ENCODE assay signal across 36 cellular contexts in genomic region chr13:20287976-20288375, GRCh38. TPM values are rescaled to one million over a fixed set of nuclear protein-coding genes. Genes with fewer than 3 reads are reported as not detected.
"Had no signal": no experiment of that assay in that cellular context is flagged by ENCODE, and none has a peak within 500 bp of the region (broad histone marks: within the 10 kb centered on the region; RNA-seq: fewer than 3 reads in every experiment).

No MANE protein-coding gene starts in this region.

- H3K27ac ChIP-seq: KMS-11 had no signal

- H3K4me3 ChIP-seq: MG63 had no signal

- DNase-seq: Karpas-422, Kasumi-1, KG1, MG63, MM.1S, MV-4-11, NCI-H1048, NCI-H1092, NCI-H1092 treated with DMSO at 0.1 percent for 48 hours, NCI-H1105, NCI-H1105 treated with DMSO at 0.1 percent for 48 hours, NCI-H1417 treated with DMSO at 0.1 percent for 48 hours, NCI-H1436, NCI-H1436 treated with DMSO at 0.1 percent for 48 hours, NCI-H146, NCI-H1694, NCI-H1694 treated with DMSO at 0.1 percent for 48 hours, NCI-H187, NCI-H187 treated with DMSO at 0.1 percent for 48 hours, NCI-H1930, NCI-H2029, NCI-H2029 treated with DMSO at 0.1 percent for 48 hours, NCI-H2081, NCI-H2081 treated with DMSO at 0.1 percent for 48 hours, NCI-H2107, NCI-H2171, NCI-H2171 treated with DMSO at 0.1 percent for 48 hours, NCI-H2227 treated with DMSO at 0.1 percent for 48 hours, NCI-H226, NCI-H446, NCI-H446 treated with DMSO at 0.1 percent for 48 hours had no signal

- H3K27me3 ChIP-seq: MG63 had no signal

- H3K9ac ChIP-seq: KMS-11 had no signal

- H3K9me3 ChIP-seq: MG63 had no signal

- H3K36me3 ChIP-seq: MG63 had no signal

- H3K4me2 ChIP-seq: KMS-11 had no signal

RNA-seq across cellular contexts. Expression of gene GJB6, which starts 55.9 kb away (rescaled TPM):
- total RNA-seq: LHCN-M2, M059J, MCF 10A, NCI-H460 had no signal
